Comparison of ENCODE assay signal across 8 cellular contexts in genomic region chr12:55715833-55716581, GRCh38. TPM values are rescaled to one million over a fixed set of nuclear protein-coding genes. Genes with fewer than 3 reads are reported as not detected.
A peak's percentile ranks its signal among the peaks of the same experiment; 100 is the strongest.
DNase-seq lines count a peak whose midpoint lies in the region; ATAC-seq and TF ChIP-seq lines count a peak whose summit lies in the region.

Gene BLOC1S1 (plus strand): TSS chr12:55716046. CDS start chr12:55716052, 6 bp downstream.

- no peaks in the 10 kb centered on the region for H3K9me3 ChIP-seq in mucosa of descending colon

- no peaks in the 10 kb centered on the region for H3K36me3 ChIP-seq in mucosa of descending colon (ENCODE audit: low read depth)

- H3K4me3 ChIP-seq in epithelial cell of esophagus (ENCODE audit: low read length) = peak within 1 kb of the TSS; percentile 88
- peak within 1 kb of the TSS; percentile 87 for H3K4me3 ChIP-seq in mucosa of descending colon

- DNase-seq in DMS153 (lab: John Stamatoyannopoulos, UW) = peak; percentile 82
- DNase-seq in OCI-M2 (lab: John Stamatoyannopoulos, UW; ENCODE audit: unreplicated experiment) = peak; percentile 25
- peak; percentile 89 for DNase-seq in activated T-cell treated with anti-CD3 and anti-CD28 coated beads for 4 hours
- DNase-seq in epithelial cell of esophagus (ENCODE audit: low read depth) = peak; percentile 90
- DNase-seq in mucosa of descending colon = peak; percentile 96 to 97 (median 96)
- peak; percentile 92 for DNase-seq in stimulated activated CD8-positive, alpha-beta memory T cell treated with anti-CD3 and anti-CD28 coated beads, Interleukin-4, amount 100 ng/mL, for 24 hours (ENCODE audit: low read depth)

- ATAC-seq in GM21576 (IDR thresholded peaks at IDR 0.05; ENCODE audit: unreplicated experiment) = peak; percentile 87
- peak; percentile 80 for ATAC-seq in mucosa of descending colon

- peaks cover 44% of the 10 kb centered on the region for H3K4me1 ChIP-seq in mucosa of descending colon (ENCODE audit: low read depth)

- TF ChIP-seq CTCF in epithelial cell of esophagus (IDR thresholded peaks at IDR 0.05; ENCODE audit: insufficient read depth, low read depth, low read length, missing control alignments) (no peak), mucosa of descending colon (IDR thresholded peaks at IDR 0.05) (no peak)

- TF ChIP-seq EP300 in Ishikawa (IDR thresholded peaks at IDR 0.05; ENCODE audit: borderline replicate concordance) = peak; percentile 76; the same call in 1 of the 2 replicates

- intact Hi-C loops in mucosa of descending colon (cut with DNase I, micrococcal nuclease) = no loop called here

- 0 out of 2 replicates have a peak, but pooled peaks have one; percentile 12 for TF ChIP-seq RAD21 in Ishikawa (IDR thresholded peaks at IDR 0.05; ENCODE audit: low read depth)

TF ChIP-seq in Ishikawa, 13 proteins besides CTCF, POLR2A, EP300 and RAD21:
- peak; percentile 74 for TF ChIP-seq YY1 (IDR thresholded peaks at IDR 0.05; ENCODE audit: low read depth)
- peak; percentile 44; the same call in 1 of the 2 replicates for TF ChIP-seq CEBPB (IDR thresholded peaks at IDR 0.05)
- peak; percentile 90 for TF ChIP-seq ZBTB7A (IDR thresholded peaks at IDR 0.05; ENCODE audit: low read depth)
- TF ChIP-seq NFIC (IDR thresholded peaks at IDR 0.05) = peak; percentile 86
- TF ChIP-seq MAX (IDR thresholded peaks at IDR 0.05) = peak; percentile 95
- TF ChIP-seq, protein P1, sequence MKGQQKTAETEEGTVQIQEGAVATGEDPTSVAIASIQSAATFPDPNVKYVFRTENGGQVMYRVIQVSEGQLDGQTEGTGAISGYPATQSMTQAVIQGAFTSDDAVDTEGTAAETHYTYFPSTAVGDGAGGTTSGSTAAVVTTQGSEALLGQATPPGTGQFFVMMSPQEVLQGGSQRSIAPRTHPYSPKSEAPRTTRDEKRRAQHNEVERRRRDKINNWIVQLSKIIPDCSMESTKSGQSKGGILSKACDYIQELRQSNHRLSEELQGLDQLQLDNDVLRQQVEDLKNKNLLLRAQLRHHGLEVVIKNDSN (IDR thresholded peaks at IDR 0.05) = peak; percentile 100
- peak; percentile 84 for TF ChIP-seq FOXM1 (IDR thresholded peaks at IDR 0.05; ENCODE audit: borderline replicate concordance, low read depth)
- TF ChIP-seq, protein P2, sequence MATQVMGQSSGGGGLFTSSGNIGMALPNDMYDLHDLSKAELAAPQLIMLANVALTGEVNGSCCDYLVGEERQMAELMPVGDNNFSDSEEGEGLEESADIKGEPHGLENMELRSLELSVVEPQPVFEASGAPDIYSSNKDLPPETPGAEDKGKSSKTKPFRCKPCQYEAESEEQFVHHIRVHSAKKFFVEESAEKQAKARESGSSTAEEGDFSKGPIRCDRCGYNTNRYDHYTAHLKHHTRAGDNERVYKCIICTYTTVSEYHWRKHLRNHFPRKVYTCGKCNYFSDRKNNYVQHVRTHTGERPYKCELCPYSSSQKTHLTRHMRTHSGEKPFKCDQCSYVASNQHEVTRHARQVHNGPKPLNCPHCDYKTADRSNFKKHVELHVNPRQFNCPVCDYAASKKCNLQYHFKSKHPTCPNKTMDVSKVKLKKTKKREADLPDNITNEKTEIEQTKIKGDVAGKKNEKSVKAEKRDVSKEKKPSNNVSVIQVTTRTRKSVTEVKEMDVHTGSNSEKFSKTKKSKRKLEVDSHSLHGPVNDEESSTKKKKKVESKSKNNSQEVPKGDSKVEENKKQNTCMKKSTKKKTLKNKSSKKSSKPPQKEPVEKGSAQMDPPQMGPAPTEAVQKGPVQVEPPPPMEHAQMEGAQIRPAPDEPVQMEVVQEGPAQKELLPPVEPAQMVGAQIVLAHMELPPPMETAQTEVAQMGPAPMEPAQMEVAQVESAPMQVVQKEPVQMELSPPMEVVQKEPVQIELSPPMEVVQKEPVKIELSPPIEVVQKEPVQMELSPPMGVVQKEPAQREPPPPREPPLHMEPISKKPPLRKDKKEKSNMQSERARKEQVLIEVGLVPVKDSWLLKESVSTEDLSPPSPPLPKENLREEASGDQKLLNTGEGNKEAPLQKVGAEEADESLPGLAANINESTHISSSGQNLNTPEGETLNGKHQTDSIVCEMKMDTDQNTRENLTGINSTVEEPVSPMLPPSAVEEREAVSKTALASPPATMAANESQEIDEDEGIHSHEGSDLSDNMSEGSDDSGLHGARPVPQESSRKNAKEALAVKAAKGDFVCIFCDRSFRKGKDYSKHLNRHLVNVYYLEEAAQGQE (IDR thresholded peaks at IDR 0.05; ENCODE audit: low read depth) = peak; percentile 29; the same call in 1 of the 2 replicates
- TF ChIP-seq TEAD4 (IDR thresholded peaks at IDR 0.05) = peak; percentile 66; the same call in 1 of the 2 replicates
- TF ChIP-seq CREB1 (IDR thresholded peaks at IDR 0.05; ENCODE audit: low read depth) = peak; percentile 4; the same call in 1 of the 2 replicates
- TF ChIP-seq TAF1 (IDR thresholded peaks at IDR 0.05; ENCODE audit: low read depth) = peak; percentile 77
- peak; percentile 88 for TF ChIP-seq TCF12 (IDR thresholded peaks at IDR 0.05; ENCODE audit: low read depth)
- TF ChIP-seq EGR1 (IDR thresholded peaks at IDR 0.05) = peak; percentile 37; the same call in 1 of the 2 replicates

RNA-seq across cellular contexts. Expression of gene BLOC1S1, which starts in this region (rescaled TPM):
- total RNA-seq in mucosa of descending colon = 100 to 1,000 TPM; 201 to 285 (median 241) TPM

Comparison
In these comparisons a context has a peak if more than half of its experiments do, and no peak if none do; other contexts are left out.
1. Peak in every context shown above with its lines: DNase-seq, ATAC-seq and H3K4me3 ChIP-seq.
2. DNase-seq: peak in every context shown above with its lines; median percentile 96 in mucosa of descending colon; 92 in stimulated activated CD8-positive, alpha-beta memory T cell treated with anti-CD3 and anti-CD28 coated beads, Interleukin-4, amount 100 ng/mL, for 24 hours; 90 in epithelial cell of esophagus; 89 in activated T-cell treated with anti-CD3 and anti-CD28 coated beads for 4 hours; 82 in DMS153; 25 in OCI-M2.